Comparison of ENCODE assay signal across 3 cellular contexts in the genomic region with DNA sequence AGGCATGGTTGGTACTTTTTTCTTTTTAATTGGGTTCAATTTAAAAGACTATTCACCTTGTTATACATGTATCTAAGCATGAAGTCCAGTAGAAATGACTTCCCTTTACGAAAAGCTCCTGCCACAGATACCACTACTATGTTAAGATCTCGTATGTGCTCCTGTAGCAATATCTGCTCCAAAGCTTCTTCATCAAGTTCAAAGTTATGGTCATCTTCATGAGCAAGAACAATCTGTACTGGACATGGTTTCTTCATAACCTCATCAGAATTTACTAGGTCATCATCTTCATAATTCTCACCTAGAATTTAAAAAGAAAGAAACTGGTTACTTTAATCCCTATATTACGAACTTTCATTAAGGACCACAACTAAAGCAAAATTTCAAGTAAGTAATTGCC.
"Had no signal": no experiment of that assay in that cellular context is flagged by ENCODE, and none has a peak within 500 bp of the region (broad histone marks: within the 10 kb centered on the region; RNA-seq: fewer than 3 reads in every experiment).

No MANE protein-coding gene starts in this region.

- ATAC-seq: GM12878 had no signal

- H3K4me3 ChIP-seq: GM12878 had no signal

- DNase-seq: GDM1, GF-D8 had no signal
